2 cellular contexts compared by ENCODE assay signal in genomic region chr7:32893722-32894121, GRCh38.
TF ChIP-seq lines count a peak whose summit lies in the region.

No MANE protein-coding gene starts in this region.

TF ChIP-seq in HCT116, 20 proteins besides CTCF, POLR2A, EP300 and RAD21 (continued from another document):
- no peak for TF ChIP-seq ATF3 (IDR thresholded peaks at IDR 0.05)
- TF ChIP-seq SP1 (IDR thresholded peaks at IDR 0.05; ENCODE audit: low read depth) = no peak
- TF ChIP-seq EGR1 (IDR thresholded peaks at IDR 0.05; ENCODE audit: low read depth) = no peak
- no peak for TF ChIP-seq ZBTB33 (IDR thresholded peaks at IDR 0.05; ENCODE audit: extremely low read depth, insufficient replicate concordance, low read length)
- TF ChIP-seq CEBPB (IDR thresholded peaks at IDR 0.05; ENCODE audit: low read depth) = no peak
- TF ChIP-seq POLR2AphosphoS5 (IDR thresholded peaks at IDR 0.05; ENCODE audit: low read depth, low read length) = no peak
- no peak for TF ChIP-seq EZH2 (IDR thresholded peaks at IDR 0.05)
- no peak for TF ChIP-seq MAX (IDR thresholded peaks at IDR 0.05)
- no peak for TF ChIP-seq YY1 (IDR thresholded peaks at IDR 0.05; ENCODE audit: extremely low read depth, insufficient replicate concordance, low read depth, low read length)
- no peak for TF ChIP-seq CBX3 (IDR thresholded peaks at IDR 0.05; ENCODE audit: low read depth)
- TF ChIP-seq SRF (IDR thresholded peaks at IDR 0.05; ENCODE audit: low read depth) = no peak
- TF ChIP-seq ZNF274 (IDR thresholded peaks at IDR 0.05; ENCODE audit: low read depth, low read length) = no peak
- no peak for TF ChIP-seq ZFX (IDR thresholded peaks at IDR 0.05)
- TF ChIP-seq ELF1 (IDR thresholded peaks at IDR 0.05; ENCODE audit: borderline replicate concordance, low read depth) = no peak
- TF ChIP-seq REST (IDR thresholded peaks at IDR 0.05; ENCODE audit: low read depth) = no peak
- TF ChIP-seq JUND (IDR thresholded peaks at IDR 0.05) = no peak
- no peak for TF ChIP-seq FOSL1 (IDR thresholded peaks at IDR 0.05; ENCODE audit: low read depth)
- no peak for TF ChIP-seq TCF7L2 (IDR thresholded peaks at IDR 0.05; ENCODE audit: borderline replicate concordance, extremely low read depth, insufficient read depth, insufficient read length)

TF ChIP-seq in GM12878, 131 proteins besides CTCF, POLR2A, EP300 and RAD21 (continued from another document):
- no peak for TF ChIP-seq MXI1 (IDR thresholded peaks at IDR 0.05; ENCODE audit: low read depth, low read length)
- no peak for TF ChIP-seq JUNB (IDR thresholded peaks at IDR 0.05)
- no peak for TF ChIP-seq GABPA (IDR thresholded peaks at IDR 0.05; ENCODE audit: low read depth)
- no peak for TF ChIP-seq CHD4 (IDR thresholded peaks at IDR 0.05)
- TF ChIP-seq CHD1 (IDR thresholded peaks at IDR 0.05; ENCODE audit: low read depth, low read length) = no peak
- TF ChIP-seq MYC (IDR thresholded peaks at IDR 0.05; ENCODE audit: insufficient read depth, insufficient read length, insufficient replicate concordance, low read length, severe bottlenecking) = no peak
- TF ChIP-seq ELK1 (IDR thresholded peaks at IDR 0.05; ENCODE audit: low read depth, low read length) = no peak
- no peak for TF ChIP-seq MEF2A (IDR thresholded peaks at IDR 0.05; ENCODE audit: insufficient read depth, low read depth, low read length)
- TF ChIP-seq ZNF274 (IDR thresholded peaks at IDR 0.05; ENCODE audit: insufficient read depth, insufficient read length) = no peak
- TF ChIP-seq HCFC1 (IDR thresholded peaks at IDR 0.05; ENCODE audit: low read length) = no peak
- TF ChIP-seq BCLAF1 (IDR thresholded peaks at IDR 0.05) = no peak
- TF ChIP-seq IRF4 (IDR thresholded peaks at IDR 0.05; ENCODE audit: low read depth, low read length) = no peak
- no peak for TF ChIP-seq ZBTB33 (IDR thresholded peaks at IDR 0.05)
TF ChIP-seq in GM12878: peak in this region for 0.
